8 cellular contexts compared by ENCODE assay signal in genomic region chr1:35707253-35708178, GRCh38. TPM values are rescaled to one million over a fixed set of nuclear protein-coding genes. Genes with fewer than 3 reads are reported as not detected.
DNase-seq lines count a peak whose midpoint lies in the region; ATAC-seq and TF ChIP-seq lines count a peak whose summit lies in the region.

No MANE protein-coding gene starts in this region.

- peaks cover 4% of the 10 kb centered on the region for H3K4me1 ChIP-seq in osteoblast (ENCODE audit: insufficient read depth, low read length)

- H3K27me3 ChIP-seq in osteoblast (ENCODE audit: insufficient read depth, low read length): peaks cover 15% of the 10 kb centered on the region

- TF ChIP-seq CTCF in foreskin fibroblast (IDR thresholded peaks at IDR 0.05; ENCODE audit: low read depth, low read length) (no peak), osteoblast (IDR thresholded peaks at IDR 0.05; ENCODE audit: extremely low read depth, low read depth, low read length) (no peak)

- no peaks in the 10 kb centered on the region for H3K9me3 Mint-ChIP-seq in activated T-helper 1 cell treated with anti-CD3 and anti-CD28 coated beads, Interleukin-12 subunit alpha, Interleukin-12 subunit beta, Interleukin-2, Interleukin-4 antibody, amounts not matched to agents 30 ng/mL and 10 ng/mL and 1 ng/mL, durations not matched to agents 14 hours and 24 hours and 36 hours

- no peak overlapping the region for H3K27ac ChIP-seq in osteoblast (ENCODE audit: low read depth, low read length)

- no peaks in the 10 kb centered on the region for H3K36me3 Mint-ChIP-seq in activated T-helper 1 cell treated with anti-CD3 and anti-CD28 coated beads, Interleukin-12 subunit alpha, Interleukin-12 subunit beta, Interleukin-2, Interleukin-4 antibody, amounts not matched to agents 30 ng/mL and 10 ng/mL and 1 ng/mL, durations not matched to agents 14 hours and 24 hours and 36 hours (ENCODE audit: low read depth)

- H3K27me3 Mint-ChIP-seq in activated T-helper 1 cell treated with anti-CD3 and anti-CD28 coated beads, Interleukin-12 subunit alpha, Interleukin-12 subunit beta, Interleukin-2, Interleukin-4 antibody, amounts not matched to agents 30 ng/mL and 10 ng/mL and 1 ng/mL, durations not matched to agents 14 hours and 24 hours and 36 hours (ENCODE audit: insufficient read depth): peaks cover 58% of the 10 kb centered on the region

- no peaks in the 10 kb centered on the region for H3K79me2 ChIP-seq in osteoblast (ENCODE audit: insufficient read depth, low read length)

- no peaks in the 10 kb centered on the region for H3K36me3 ChIP-seq in osteoblast (ENCODE audit: insufficient read depth, low read length)

- peak overlapping the region; percentile 29 for H3K27ac Mint-ChIP-seq in activated T-helper 1 cell treated with anti-CD3 and anti-CD28 coated beads, Interleukin-12 subunit alpha, Interleukin-12 subunit beta, Interleukin-2, Interleukin-4 antibody, amounts not matched to agents 30 ng/mL and 10 ng/mL and 1 ng/mL, durations not matched to agents 14 hours and 24 hours and 36 hours

- ATAC-seq in GM21717 (IDR thresholded peaks at IDR 0.05; ENCODE audit: unreplicated experiment) (no peak), HG03097 (IDR thresholded peaks at IDR 0.05; ENCODE audit: low FRiP score, unreplicated experiment) (no peak)

- peak overlapping the region; percentile 46 to 48 for H3K4me3 ChIP-seq in foreskin fibroblast (ENCODE audit: low read depth in 1 of 2, low read length in 2 of 2)
- peak overlapping the region; percentile 71 for H3K4me3 ChIP-seq in osteoblast (ENCODE audit: insufficient read depth, low read length)

- intact Hi-C loops in activated T-helper 1 cell treated with anti-CD3 and anti-CD28 coated beads, Interleukin-12 subunit alpha, Interleukin-12 subunit beta, Interleukin-2, Interleukin-4 antibody, amounts not matched to agents 30 ng/mL and 10 ng/mL and 1 ng/mL, durations not matched to agents 14 hours and 24 hours and 36 hours (cut with micrococcal nuclease): no loop called here

- peaks cover 9% of the 10 kb centered on the region for H4K20me1 ChIP-seq in osteoblast (ENCODE audit: insufficient read depth, low read length)

- peak overlapping the region; percentile 79 for H3K4me2 ChIP-seq in osteoblast (ENCODE audit: insufficient read depth, low read length)

- H3K9me3 ChIP-seq in osteoblast (ENCODE audit: low read depth, low read length): no peaks in the 10 kb centered on the region

- peak; percentile 80 for DNase-seq in GM03348 (ENCODE audit: low spot score)
- DNase-seq in NCI-H2227 (lab: John Stamatoyannopoulos, UW; ENCODE audit: unreplicated experiment): peak; percentile 81
- peak; percentile 18 for DNase-seq in activated T-helper 1 cell treated with anti-CD3 and anti-CD28 coated beads, Interleukin-12 subunit alpha, Interleukin-12 subunit beta, Interleukin-2, Interleukin-4 antibody, amounts not matched to agents 30 ng/mL and 10 ng/mL and 1 ng/mL, durations not matched to agents 14 hours and 24 hours and 36 hours (ENCODE audit: low spot score)
- peak in 1 of 2 donors; percentile 34 for DNase-seq in foreskin fibroblast
- peak; percentile 90 for DNase-seq in osteoblast (ENCODE audit: insufficient read length, low spot score, missing footprints)
- DNase-seq in KG1 (lab: John Stamatoyannopoulos, UW): no peak

- peak overlapping the region; percentile 65 for H2AFZ ChIP-seq in osteoblast (ENCODE audit: low read length)

- H3K4me3 Mint-ChIP-seq in activated T-helper 1 cell treated with anti-CD3 and anti-CD28 coated beads, Interleukin-12 subunit alpha, Interleukin-12 subunit beta, Interleukin-2, Interleukin-4 antibody, amounts not matched to agents 30 ng/mL and 10 ng/mL and 1 ng/mL, durations not matched to agents 14 hours and 24 hours and 36 hours: peak overlapping the region; percentile 82

- H3K4me1 Mint-ChIP-seq in activated T-helper 1 cell treated with anti-CD3 and anti-CD28 coated beads, Interleukin-12 subunit alpha, Interleukin-12 subunit beta, Interleukin-2, Interleukin-4 antibody, amounts not matched to agents 30 ng/mL and 10 ng/mL and 1 ng/mL, durations not matched to agents 14 hours and 24 hours and 36 hours (ENCODE audit: low read depth): peaks cover 15% of the 10 kb centered on the region

RNA-seq across cellular contexts. Expression of gene C1orf216, which starts 11.2 kb away (rescaled TPM):
- 25.3 and 25.9 TPM in 2 replicates for total RNA-seq in activated T-helper 1 cell treated with anti-CD3 and anti-CD28 coated beads, Interleukin-12 subunit alpha, Interleukin-12 subunit beta, Interleukin-2, Interleukin-4 antibody, amounts not matched to agents 30 ng/mL and 10 ng/mL and 1 ng/mL, durations not matched to agents 14 hours and 24 hours and 36 hours
- 25.3 and 26.8 TPM in 2 replicates for total RNA-seq in osteoblast
